ENCODE assay signal across 1 cellular context in genomic region chr2:135980450-135981080, GRCh38.
TF ChIP-seq lines count a peak whose summit lies in the region.

No MANE protein-coding gene starts in this region.

TF ChIP-seq in GM12878, 131 proteins besides CTCF, POLR2A, EP300 and RAD21 (continued from another document and continues in another):
- peak; percentile 56; the same call in 1 of the 2 replicates for TF ChIP-seq ZNF687 (IDR thresholded peaks at IDR 0.05)
- TF ChIP-seq NR2F1 (conservative IDR thresholded peaks at IDR 0.05), result 0 out of 2 replicates have a peak, but pooled peaks have one; percentile 63
- no peak for TF ChIP-seq EZH2 (IDR thresholded peaks at IDR 0.05; ENCODE audit: borderline replicate concordance, control insufficient read depth, low read depth, low read length)
- peak; percentile 18; the same call in 1 of the 2 replicates for TF ChIP-seq ATF2 (IDR thresholded peaks at IDR 0.05; ENCODE audit: low read length)
- TF ChIP-seq ATF7 (IDR thresholded peaks at IDR 0.05; ENCODE audit: low read depth), result peak; percentile 68
- no peak for TF ChIP-seq TARDBP (IDR thresholded peaks at IDR 0.05; ENCODE audit: borderline replicate concordance)
- TF ChIP-seq E2F4 (IDR thresholded peaks at IDR 0.05; ENCODE audit: low read depth, low read length), result no peak
- peak; percentile 79; the same call in 1 of the 2 replicates for TF ChIP-seq MLLT1 (IDR thresholded peaks at IDR 0.05)
- TF ChIP-seq PAX5 (IDR thresholded peaks at IDR 0.05; ENCODE audit: borderline replicate concordance, low read depth, low read length), result no peak
- no peak for TF ChIP-seq TCF7 (IDR thresholded peaks at IDR 0.05; ENCODE audit: borderline replicate concordance)
- TF ChIP-seq YBX1 (IDR thresholded peaks at IDR 0.05), result no peak
- peak; percentile 57; the same call in 1 of the 2 replicates for TF ChIP-seq BMI1 (IDR thresholded peaks at IDR 0.05; ENCODE audit: borderline replicate concordance)
- TF ChIP-seq EED (IDR thresholded peaks at IDR 0.05; ENCODE audit: low read depth), result no peak
- no peak for TF ChIP-seq ZSCAN29 (IDR thresholded peaks at IDR 0.05)
- peak; percentile 58; the same call in 1 of the 2 replicates for TF ChIP-seq RELB (IDR thresholded peaks at IDR 0.05; ENCODE audit: low read depth)
- TF ChIP-seq SPI1 (IDR thresholded peaks at IDR 0.05; ENCODE audit: borderline replicate concordance, insufficient read depth, low read depth, low read length), result peak; percentile 93
- TF ChIP-seq ZBED1 (IDR thresholded peaks at IDR 0.05; ENCODE audit: borderline replicate concordance), result no peak
- TF ChIP-seq IKZF2 (IDR thresholded peaks at IDR 0.05), result peak; percentile 71 to 82; a peak in 2 of 4 replicates
- no peak for TF ChIP-seq YY1 (IDR thresholded peaks at IDR 0.05; ENCODE audit: low read depth, low read length)
- TF ChIP-seq SKIL (IDR thresholded peaks at IDR 0.05; ENCODE audit: low read depth, poor library complexity, severe bottlenecking), result peak; percentile 71
- peak; percentile 87 for TF ChIP-seq NBN (IDR thresholded peaks at IDR 0.05)
- TF ChIP-seq ELK1 (IDR thresholded peaks at IDR 0.05; ENCODE audit: low read depth, low read length), result no peak
- peak; percentile 69 for TF ChIP-seq IKZF1 (conservative IDR thresholded peaks at IDR 0.05)
- TF ChIP-seq MYC (IDR thresholded peaks at IDR 0.05; ENCODE audit: insufficient read depth, insufficient read length, insufficient replicate concordance, low read length, severe bottlenecking), result no peak
- TF ChIP-seq HDAC6 (IDR thresholded peaks at IDR 0.05; ENCODE audit: unreplicated experiment), result no peak
- TF ChIP-seq ZNF217 (IDR thresholded peaks at IDR 0.05), result peak; percentile 67; the same call in 1 of the 2 replicates
- peak; percentile 45; the same call in 1 of the 2 replicates for TF ChIP-seq MXI1 (IDR thresholded peaks at IDR 0.05; ENCODE audit: low read depth, low read length)
- TF ChIP-seq E4F1 (IDR thresholded peaks at IDR 0.05; ENCODE audit: borderline replicate concordance, partially characterized antibody), result no peak
- TF ChIP-seq PAX8 (IDR thresholded peaks at IDR 0.05), result no peak
- TF ChIP-seq BCL11A (IDR thresholded peaks at IDR 0.05; ENCODE audit: low read depth, low read length), result peak; percentile 87
- peak; percentile 85; the same call in 1 of the 2 replicates for TF ChIP-seq DPF2 (IDR thresholded peaks at IDR 0.05)
- TF ChIP-seq SUPT20H (IDR thresholded peaks at IDR 0.05; ENCODE audit: borderline replicate concordance, control insufficient read depth, low read depth, low read length), result no peak
- TF ChIP-seq BHLHE40 (IDR thresholded peaks at IDR 0.05; ENCODE audit: borderline replicate concordance in 1 of 2, low read depth in 2 of 2, low read length in 1 of 2), result peak; percentile 34 to 55; a peak in 3 of 4 replicates
- no peak for TF ChIP-seq KLF5 (IDR thresholded peaks at IDR 0.05; ENCODE audit: partially characterized antibody)
- TF ChIP-seq KDM1A (IDR thresholded peaks at IDR 0.05; ENCODE audit: borderline replicate concordance), result no peak
- TF ChIP-seq WRNIP1 (IDR thresholded peaks at IDR 0.05; ENCODE audit: borderline replicate concordance, low read depth, low read length), result no peak
- TF ChIP-seq GATAD2B (conservative IDR thresholded peaks at IDR 0.05; ENCODE audit: low read depth), result peak; percentile 77; the same call in 1 of the 2 replicates
- TF ChIP-seq ASH2L (IDR thresholded peaks at IDR 0.05; ENCODE audit: borderline replicate concordance, low read depth), result no peak
- TF ChIP-seq SUZ12 (IDR thresholded peaks at IDR 0.05; ENCODE audit: unreplicated experiment), result no peak
- TF ChIP-seq MYB (IDR thresholded peaks at IDR 0.05; ENCODE audit: borderline replicate concordance, low read depth, low read length), result no peak
- TF ChIP-seq PKNOX1 (IDR thresholded peaks at IDR 0.05), result peak; percentile 31
- TF ChIP-seq RUNX3 (IDR thresholded peaks at IDR 0.05; ENCODE audit: low read length), result peak; percentile 75
- TF ChIP-seq ZNF24 (IDR thresholded peaks at IDR 0.05), result no peak
- no peak for TF ChIP-seq ETV6 (conservative IDR thresholded peaks at IDR 0.05 in 1 of 2, IDR thresholded peaks at IDR 0.05 in 1 of 2; ENCODE audit: borderline replicate concordance in 1 of 2, low read depth in 1 of 2)
- no peak for TF ChIP-seq TCF12 (IDR thresholded peaks at IDR 0.05; ENCODE audit: low read depth, low read length)
- no peak for TF ChIP-seq ZBTB33 (IDR thresholded peaks at IDR 0.05)
